In the genomic region with DNA sequence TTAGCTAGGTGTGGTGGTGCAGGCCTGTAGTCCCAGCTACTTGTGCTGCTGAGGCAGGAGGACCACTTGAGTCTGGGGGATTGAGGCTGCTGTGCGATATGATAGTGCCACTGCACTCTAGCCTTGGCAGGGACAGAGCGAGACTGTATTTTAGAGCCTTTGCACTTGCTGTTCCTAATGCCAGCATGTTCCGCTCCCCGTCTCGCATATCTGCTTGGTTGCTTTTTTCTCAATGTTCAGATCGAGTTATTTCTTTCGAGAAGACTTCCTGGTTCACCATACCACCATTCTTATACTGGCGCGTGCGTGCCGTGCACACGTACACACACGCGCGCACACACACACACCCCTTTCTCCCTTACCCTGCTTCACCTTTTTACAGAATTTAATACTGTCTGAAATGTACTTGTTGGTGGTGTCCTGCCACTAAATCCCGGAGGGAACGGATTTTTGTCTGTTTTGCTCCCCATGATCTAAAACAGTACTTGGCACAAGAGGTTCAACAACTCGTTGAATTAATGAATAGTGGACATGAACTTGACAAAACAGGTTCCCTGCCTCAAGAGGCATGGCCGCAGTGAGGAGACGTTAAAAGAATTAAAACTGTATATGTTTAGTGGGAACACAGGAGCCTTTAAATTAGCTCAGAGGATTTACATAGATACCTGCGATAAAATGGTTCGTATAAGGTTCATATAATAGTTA, we compare ENCODE assay signal across 8 cellular contexts. TPM values are rescaled to one million over a fixed set of nuclear protein-coding genes. Genes with fewer than 3 reads are reported as not detected.
A peak's percentile ranks its signal among the peaks of the same experiment; 100 is the strongest.
DNase-seq lines count a peak whose midpoint lies in the region; ATAC-seq and TF ChIP-seq lines count a peak whose summit lies in the region.

No MANE protein-coding gene starts in this region.

- H2BK120ac ChIP-seq in mesendoderm (ENCODE audit: low read depth, low read length): no peak overlapping the region

- no peak for ATAC-seq in HG02610 (IDR thresholded peaks at IDR 0.05; ENCODE audit: unreplicated experiment)

- H3K4me2 ChIP-seq in mesendoderm (ENCODE audit: low read length): no peak overlapping the region

- H3K36me3 ChIP-seq in mesendoderm (ENCODE audit: control insufficient read depth, insufficient read depth, low read length) (no peaks in the 10 kb centered on the region), thyroid gland (no peaks in the 10 kb centered on the region)

- H3K79me1 ChIP-seq in mesendoderm (ENCODE audit: low read length): no peaks in the 10 kb centered on the region

- in situ Hi-C loops in astrocyte of the cerebellum (cut with HindIII; ENCODE audit: low sequenced_read_pairs): no loop called here

- no peak overlapping the region for H4K8ac ChIP-seq in mesendoderm (ENCODE audit: low read depth, low read length)

- H4K5ac ChIP-seq in mesendoderm (ENCODE audit: low read length): peak overlapping the region; percentile 68

- H3K4me3 ChIP-seq in GM12864 (ENCODE audit: low read depth, low read length) (peak overlapping the region; percentile 71), astrocyte of the cerebellum (ENCODE audit: low read depth, low read length) (peak overlapping the region; percentile 58), mesendoderm (ENCODE audit: low read length) (no peak overlapping the region), thyroid gland (replicated peaks in 1 of 3) (peak overlapping the region in 2 of 3 donors; percentile 29 to 73)

- peaks cover 30% of the 10 kb centered on the region for H3K79me2 ChIP-seq in mesendoderm (ENCODE audit: control insufficient read depth, insufficient read depth, low read length)

- peak overlapping the region; percentile 91 for H3K9ac ChIP-seq in mesendoderm (ENCODE audit: low read length)

- intact Hi-C loops in thyroid gland (cut with DNase I): loop anchor here (10.0 kb wide), 1 partner anchor 102 kb away; no protein-coding TSS in a partner anchor

- peak overlapping the region; percentile 92 for H2AK5ac ChIP-seq in mesendoderm (ENCODE audit: low read length)

- no peak overlapping the region for H2BK15ac ChIP-seq in mesendoderm (replicated peaks; ENCODE audit: low read depth)

- TF ChIP-seq CTCF in GM12864 (IDR thresholded peaks at IDR 0.05; ENCODE audit: low read depth, low read length, missing control alignments) (no peak), astrocyte of the cerebellum (IDR thresholded peaks at IDR 0.05; ENCODE audit: low read depth, low read length, missing control alignments) (no peak), thyroid gland (IDR thresholded peaks at IDR 0.05) (no peak)

- peaks cover 2% of the 10 kb centered on the region for H3K4me1 ChIP-seq in mesendoderm (ENCODE audit: control insufficient read depth, low read depth, low read length)
- H3K4me1 ChIP-seq in thyroid gland: peaks cover 10 to 18% of the 10 kb centered on the region in 2 donors

- peak overlapping the region; percentile 21 for H2BK5ac ChIP-seq in mesendoderm (ENCODE audit: low read length)

- H3K27ac ChIP-seq in mesendoderm (ENCODE audit: low read depth, low read length) (no peak overlapping the region), thyroid gland (peak overlapping the region; percentile 93 to 97 (median 96))

- no peak overlapping the region for H3K18ac ChIP-seq in mesendoderm (ENCODE audit: low read length)

- DNase-seq in GM12864 (ENCODE audit: low read depth) (no peak), NCI-H2227 (lab: John Stamatoyannopoulos, UW; ENCODE audit: unreplicated experiment) (peak; percentile 78), astrocyte of the cerebellum (ENCODE audit: low read depth) (no peak), mesendoderm (peak; percentile 6), thyroid gland (peak; percentile 17 to 23), HuH-7 (ENCODE audit: low spot score) (no peak), hepatic stellate cell (ENCODE audit: low spot score) (no peak)

- H3K56ac ChIP-seq in mesendoderm (ENCODE audit: low read length): peak overlapping the region; percentile 65

- no CpG with 5 or more reads among the region's 22 CpGs for WGBS in mesendoderm (ENCODE audit: extremely low coverage, insufficient coverage, low lambda C conversion rate)
- 51 to 53% methylated on average over 22 of the region's 22 CpGs for WGBS in thyroid gland, 2 donors

- H3K27me3 ChIP-seq in mesendoderm (ENCODE audit: insufficient read depth, low read length, poor library complexity) (no peaks in the 10 kb centered on the region), thyroid gland (no peaks in the 10 kb centered on the region)

- no peak for TF ChIP-seq POLR2A in thyroid gland (IDR thresholded peaks at IDR 0.05)

- H3K4ac ChIP-seq in mesendoderm (ENCODE audit: low read depth, low read length): no peak overlapping the region

- no peaks in the 10 kb centered on the region for H3K9me3 ChIP-seq in thyroid gland

- peak overlapping the region; percentile 1 for H3K23ac ChIP-seq in mesendoderm (ENCODE audit: low read length)

RNA-seq across cellular contexts. Expression of a gene that starts 1.1 kb away (rescaled TPM):
- polyA plus RNA-seq in mesendoderm (2013, experiment 1 of 2): 17.4 TPM
- 17.5 TPM for polyA plus RNA-seq in mesendoderm (2013, experiment 2 of 2)
- total RNA-seq in thyroid gland: 10 to 100 TPM; 26.1 to 39.9 (median 31.6) TPM

RNA-seq across cellular contexts. Expression of a gene that starts 41.5 kb away (rescaled TPM):
- polyA plus RNA-seq in mesendoderm (2013, experiment 1 of 2): 45.2 TPM
- 44.2 TPM for polyA plus RNA-seq in mesendoderm (2013, experiment 2 of 2)
- total RNA-seq in thyroid gland: 10 to 100 TPM; 61.3 to 96.9 (median 68.1) TPM

Comparison
In these comparisons a context has a peak if more than half of its experiments do, and no peak if none do; other contexts are left out.
1. DNase-seq: peak in NCI-H2227 (single experiment), mesendoderm (single experiment) and thyroid gland (2 of 2); none in GM12864 (single experiment), astrocyte of the cerebellum (single experiment), HuH-7 (single experiment) and hepatic stellate cell (single experiment).